30 cellular contexts compared by ENCODE assay signal in genomic region chr6:159886270-159886669, GRCh38. TPM values are rescaled to one million over a fixed set of nuclear protein-coding genes. Genes with fewer than 3 reads are reported as not detected.
"Had no signal": no experiment of that assay in that cellular context is flagged by ENCODE, and none has a peak within 500 bp of the region (broad histone marks: within the 10 kb centered on the region; RNA-seq: fewer than 3 reads in every experiment).

No MANE protein-coding gene starts in this region.

- H3K27ac ChIP-seq: stomach, suprapubic skin, testis, thoracic aorta, thyroid gland, tibial artery, tibial nerve, transverse colon, upper lobe of left lung, upper lobe of right lung, uterus, vagina had no signal

- H3K27me3 ChIP-seq: testis, thyroid gland, tibial artery, upper lobe of left lung, uterus, vagina had no signal

- ATAC-seq: stimulated activated effector memory CD8-positive, alpha-beta T cell treated with anti-CD3 and anti-CD28 coated beads, Interleukin-12 subunit alpha, Interleukin-12 subunit beta, amount 100 ng/mL, for 72 hours; stimulated activated memory B cell treated with anti-CD40 and anti-IgM and Interleukin-4, amounts not matched to agents 10 μg/mL and 1 μg/mL and 100 μg/mL, for 72 hours; stimulated activated naive B cell treated with anti-CD40 and anti-IgM and Interleukin-4, amounts not matched to agents 10 μg/mL and 1 μg/mL and 100 μg/mL, for 72 hours; stimulated activated naive CD8-positive, alpha-beta T cell treated with anti-CD3 and anti-CD28 coated beads, Interleukin-15, amount 100 ng/mL, for 72 hours; stimulated activated naive CD8-positive, alpha-beta T cell treated with anti-CD3 and anti-CD28 coated beads, Interleukin-15, Interleukin-2, amounts not matched to agents 100 U/mL and 50 U/mL, for 24 hours; upper lobe of right lung had no signal

- FAIRE-seq: urothelium cell line had no signal

- H3K4me3 ChIP-seq: stomach, suprapubic skin, testis, thoracic aorta, thyroid gland, tibial artery, tibial nerve, transverse colon, upper lobe of left lung, upper lobe of right lung, uterus, vagina had no signal

- H3K4me1 ChIP-seq: stomach, suprapubic skin, testis, tibial nerve, transverse colon, uterus, vagina had no signal

- DNase-seq: stimulated activated CD4-positive, alpha-beta T cell treated with anti-CD3 and anti-CD28 coated beads, Interleukin-2, amount 100 ng/mL, for 48 hours; stimulated activated CD4-positive, alpha-beta T cell treated with anti-CD3 and anti-CD28 coated beads, Interleukin-4, amount 100 ng/mL, for 1 hour; stimulated activated CD4-positive, alpha-beta T cell treated with anti-CD3 and anti-CD28 coated beads, Interleukin-4, amount 100 ng/mL, for 24 hours; stimulated activated CD4-positive, alpha-beta T cell treated with anti-CD3 and anti-CD28 coated beads, Interleukin-4, amount 100 ng/mL, for 4 hours; stimulated activated CD8-positive, alpha-beta memory T cell treated with anti-CD3 and anti-CD28 coated beads, Interleukin-4, amount 100 ng/mL, for 48 hours; stimulated activated naive B cell treated with anti-CD40 and anti-IgM and Interleukin-4, amounts not matched to agents 10 μg/mL and 1 μg/mL and 100 μg/mL, for 72 hours; stimulated activated naive CD4-positive, alpha-beta T cell; stimulated activated naive CD4-positive, alpha-beta T cell treated with Interleukin-2 at 50 U/mL for 16 hours; stimulated activated naive CD8-positive, alpha-beta T cell treated with anti-CD3 and anti-CD28 coated beads, Interleukin-15, amount 100 ng/mL, for 72 hours; stimulated activated naive CD8-positive, alpha-beta T cell treated with anti-CD3 and anti-CD28 coated beads, Interleukin-15, Interleukin-2, amounts not matched to agents 100 U/mL and 50 U/mL, for 24 hours; stomach; substantia nigra; testis; thyroid gland; tibial artery; transverse colon; trophoblast cell; upper lobe of left lung; upper lobe of right lung; uterus had no signal

- H3K36me3 ChIP-seq: stomach, suprapubic skin, thoracic aorta, thyroid gland, tibial artery, tibial nerve, transverse colon, upper lobe of left lung, upper lobe of right lung, uterus, vagina had no signal

- H3K9me3 ChIP-seq: stomach, suprapubic skin, testis, thoracic aorta, thyroid gland, tibial artery, tibial nerve, transverse colon, upper lobe of left lung, upper lobe of right lung, uterus, vagina had no signal

RNA-seq across cellular contexts. Expression of gene MAS1, which starts 4.5 kb away (rescaled TPM):
- total RNA-seq: subcutaneous adipose tissue, suprapubic skin, thyroid gland, tibial nerve, transverse colon, upper lobe of right lung, ureter had no signal
- polyA plus RNA-seq: urinary bladder had no signal
